In genomic region chr10:90947025-90947960, GRCh38 we compare ENCODE assay signal across 12 cellular contexts. TPM values are rescaled to one million over a fixed set of nuclear protein-coding genes. Genes with fewer than 3 reads are reported as not detected.
DNase-seq lines count a peak whose midpoint lies in the region; ATAC-seq and TF ChIP-seq lines count a peak whose summit lies in the region.
"Had no signal": no experiment of that assay in that cellular context is flagged by ENCODE, and none has a peak within 500 bp of the region (broad histone marks: within the 10 kb centered on the region; RNA-seq: fewer than 3 reads in every experiment).

No MANE protein-coding gene starts in this region.

- DNase-seq in AG10803 (ENCODE audit: low read depth) (peak; percentile 77), astrocyte of the cerebellum (ENCODE audit: low read depth) (peak; percentile 79), COR-L47 (lab: John Stamatoyannopoulos, UW) (no peak), NCI-H524 treated with DMSO at 0.1 percent for 48 hours (lab: John Stamatoyannopoulos, UW) (no peak), left ventricle myocardium inferior (no peak)
- DNase-seq: GOT3; NCI-H146; stimulated activated CD4-positive, alpha-beta T cell treated with anti-CD3 and anti-CD28 coated beads, Interleukin-1b, Interleukin-23, amount 100 ng/mL, for 48 hours had no signal

- H3K4me3 ChIP-seq in AG10803 (ENCODE audit: low read length) (no peak overlapping the region), astrocyte of the cerebellum (ENCODE audit: low read depth, low read length) (no peak overlapping the region), left ventricle myocardium inferior (no peak overlapping the region)

- TF ChIP-seq CTCF in AG10803 (conservative IDR thresholded peaks at IDR 0.05; ENCODE audit: low read length) (no peak), astrocyte of the cerebellum (IDR thresholded peaks at IDR 0.05; ENCODE audit: low read depth, low read length, missing control alignments) (no peak), left ventricle myocardium inferior (IDR thresholded peaks at IDR 0.05; ENCODE audit: borderline replicate concordance) (no peak)

- no peaks in the 10 kb centered on the region for H3K36me3 ChIP-seq in left ventricle myocardium inferior

- in situ Hi-C loops in astrocyte of the cerebellum (cut with HindIII; ENCODE audit: low sequenced_read_pairs) = no loop called here

- H3K27ac ChIP-seq in left ventricle myocardium inferior (replicated peaks) = no peak overlapping the region

- peaks cover 26% of the 10 kb centered on the region for H3K9me3 ChIP-seq in left ventricle myocardium inferior (replicated peaks)

- H3K27me3 ChIP-seq in left ventricle myocardium inferior (ENCODE audit: low read depth) = no peaks in the 10 kb centered on the region

- no peaks in the 10 kb centered on the region for H3K4me1 ChIP-seq in left ventricle myocardium inferior

- intact Hi-C loops in left ventricle myocardium inferior (cut with micrococcal nuclease) = no loop called here

- ATAC-seq in GM18870 (IDR thresholded peaks at IDR 0.05; ENCODE audit: unreplicated experiment) = peak; percentile 65
- peak; percentile 73 for ATAC-seq in HG03196 (IDR thresholded peaks at IDR 0.05; ENCODE audit: unreplicated experiment)
- no peak for ATAC-seq in GM19397 (IDR thresholded peaks at IDR 0.05; ENCODE audit: unreplicated experiment)

RNA-seq across cellular contexts. Expression of gene ANKRD1, which starts 26.4 kb away (rescaled TPM):
- 2,047 TPM for total RNA-seq in left ventricle myocardium inferior
- total RNA-seq: mononuclear cell had no signal

Comparison
In these comparisons a context has a peak if more than half of its experiments do, and no peak if none do; other contexts are left out.
1. DNase-seq: peak in AG10803 (single experiment) and astrocyte of the cerebellum (single experiment); none in COR-L47 (single experiment), NCI-H524 treated with DMSO at 0.1 percent for 48 hours (single experiment) and left ventricle myocardium inferior (single experiment).